27 cellular contexts compared by ENCODE assay signal in the genomic region with DNA sequence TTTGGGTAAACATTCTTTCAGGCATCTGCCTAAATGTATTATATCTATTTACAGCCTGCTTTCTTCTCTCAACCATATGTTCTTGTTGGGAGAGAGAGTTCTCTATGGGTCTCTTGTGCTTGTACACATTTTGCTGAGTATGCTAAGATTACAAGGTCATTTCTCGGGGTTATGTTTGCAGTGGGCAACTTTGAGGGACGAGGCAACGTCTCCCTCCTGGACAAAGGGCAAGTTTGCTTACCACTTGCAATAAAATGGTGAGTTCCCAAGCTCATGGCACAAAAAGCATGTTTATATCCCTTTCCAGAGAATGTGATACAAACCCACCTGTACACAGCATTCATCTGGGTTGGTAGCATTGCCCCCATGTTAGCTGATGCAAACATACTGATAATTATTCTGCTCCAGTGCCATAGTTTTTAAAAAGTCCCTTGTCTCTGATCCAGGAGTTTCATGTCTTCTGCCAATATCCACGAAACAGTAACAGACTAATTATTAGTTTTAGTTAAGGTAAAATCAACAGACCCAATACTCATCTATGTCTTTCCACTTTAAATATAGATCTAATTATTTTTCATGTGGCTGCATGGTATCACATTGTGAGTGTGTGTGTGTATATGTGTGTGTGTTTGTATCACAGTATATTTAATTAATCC.
"Had no signal": no experiment of that assay in that cellular context is flagged by ENCODE, and none has a peak within 500 bp of the region (broad histone marks: within the 10 kb centered on the region; RNA-seq: fewer than 3 reads in every experiment).

No MANE protein-coding gene starts in this region.

- H3K36me3 ChIP-seq: left lung, neural progenitor cell, neutrophil, ovary, prostate gland, tibial nerve, uterus had no signal

- H3K27me3 ChIP-seq: neural progenitor cell, neutrophil, ovary, tibial nerve, uterus had no signal

- H3K27ac ChIP-seq: left lung, neural progenitor cell, neutrophil, ovary, prostate gland, tibial nerve, uterus had no signal

- H3K9me3 ChIP-seq: left lung, neutrophil, ovary, prostate gland, uterus had no signal

- ATAC-seq: left cardiac atrium; left lung; natural killer cell; right cardiac atrium; stimulated activated memory B cell treated with anti-CD40 and anti-IgM and Interleukin-4, amounts not matched to agents 10 μg/mL and 1 μg/mL and 100 μg/mL, for 72 hours; stimulated activated naive CD8-positive, alpha-beta T cell treated with anti-CD3 and anti-CD28 coated beads, Interleukin-15, amount 100 ng/mL, for 72 hours had no signal

- DNase-seq: hippocampal formation; kidney glomerular epithelial cell; left cardiac atrium; left lung; mesendoderm; naive B cell; natural killer cell; nephron progenitor cell; occipital lobe; ovary; retina; right cardiac atrium; stimulated activated CD4-positive, alpha-beta T cell treated with anti-CD3 and anti-CD28 coated beads, Interleukin-1b, Interleukin-23, amount 100 ng/mL, for 48 hours; stimulated activated CD4-positive, alpha-beta T cell treated with anti-CD3 and anti-CD28 coated beads, Interleukin-2, amount 100 ng/mL, for 48 hours; stimulated activated CD4-positive, alpha-beta T cell treated with anti-CD3 and anti-CD28 coated beads, Interleukin-4, amount 100 ng/mL, for 4 hours; stimulated activated CD8-positive, alpha-beta memory T cell treated with anti-CD3 and anti-CD28 coated beads, Interleukin-4, amount 100 ng/mL, for 48 hours; stimulated activated naive CD4-positive, alpha-beta T cell treated with Interleukin-2 at 50 U/mL for 16 hours; stimulated activated naive CD8-positive, alpha-beta T cell treated with anti-CD3 and anti-CD28 coated beads, Interleukin-15, amount 100 ng/mL, for 72 hours; substantia nigra; uterus had no signal

- H3K4me3 ChIP-seq: left lung, lung, neural progenitor cell, ovary, prostate gland, smooth muscle cell, tibial nerve, uterus had no signal

- H3K4me1 ChIP-seq: left lung, neural progenitor cell, prostate gland, tibial nerve, uterus had no signal
